ENCODE assay signal across 17 cellular contexts in the genomic region with DNA sequence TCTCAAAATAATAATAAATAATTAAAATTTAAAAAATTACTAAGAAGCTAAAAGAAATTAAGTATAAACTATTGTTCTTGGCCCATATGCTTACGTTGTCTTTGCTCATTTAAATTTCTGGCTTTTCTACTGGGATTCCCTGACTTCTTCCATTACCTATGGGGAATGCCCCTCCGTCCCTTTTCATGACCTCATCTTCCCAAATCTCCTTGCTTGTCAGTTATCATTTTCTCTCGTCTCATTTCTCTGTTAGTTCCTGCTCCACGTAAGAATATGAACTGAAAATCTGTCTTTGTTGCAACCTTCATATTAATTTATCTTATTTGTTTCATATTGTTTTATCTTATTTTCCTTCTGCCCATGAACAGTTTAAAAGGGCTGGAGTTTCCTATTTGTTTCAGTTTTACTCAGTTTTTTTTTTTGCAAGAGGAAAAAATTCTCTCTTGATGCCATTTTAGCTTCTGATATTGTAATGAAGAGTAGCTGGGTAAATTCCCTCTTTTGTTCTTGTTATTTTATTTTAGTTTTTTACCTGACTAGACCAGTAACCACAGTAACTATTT. TPM values are rescaled to one million over a fixed set of nuclear protein-coding genes. Genes with fewer than 3 reads are reported as not detected.
DNase-seq lines count a peak whose midpoint lies in the region; ATAC-seq, FAIRE-seq and TF ChIP-seq lines count a peak whose summit lies in the region.
"Had no signal": no experiment of that assay in that cellular context is flagged by ENCODE, and none has a peak within 500 bp of the region (broad histone marks: within the 10 kb centered on the region; RNA-seq: fewer than 3 reads in every experiment).

No MANE protein-coding gene starts in this region.

- H2AFZ ChIP-seq in MM.1S (ENCODE audit: low read length) (no peak overlapping the region), GM12878 (ENCODE audit: control insufficient read depth, low read depth, low read length) (peak overlapping the region; percentile 86)

- peaks cover 34% of the 10 kb centered on the region for H3K79me2 ChIP-seq in MM.1S (ENCODE audit: low read length)
- peaks cover 41% of the 10 kb centered on the region for H3K79me2 ChIP-seq in GM12878 (ENCODE audit: control insufficient read depth, insufficient read depth, low read length)

- ATAC-seq in activated CD8-positive, alpha-beta T cell treated with anti-CD3 and anti-CD28 coated beads for 36 hours: no peak
- no peak for ATAC-seq in activated CD8-positive, alpha-beta T cell treated with anti-CD3 and anti-CD28 coated beads, Interleukin-2, amount 10 ng/mL, durations not matched to agents 7 days and 5 days
- ATAC-seq in GM12878 (no peak), sciatic nerve (no peak)
- ATAC-seq in stimulated activated effector memory CD8-positive, alpha-beta T cell treated with anti-CD3 and anti-CD28 coated beads, Interleukin-12 subunit alpha, Interleukin-12 subunit beta, amount 100 ng/mL, for 72 hours: no peak

- H3K4me2 ChIP-seq in MM.1S (ENCODE audit: low read depth, low read length) (peak overlapping the region; percentile 0; the same call in 1 of the 2 replicates), GM12878 (ENCODE audit: control insufficient read depth, insufficient read depth) (peak overlapping the region; percentile 96; the same call in 1 of the 2 replicates)

- no peak for TF ChIP-seq CTCF in activated CD8-positive, alpha-beta T cell treated with anti-CD3 and anti-CD28 coated beads for 36 hours (IDR thresholded peaks at IDR 0.05)
- TF ChIP-seq CTCF in MM.1S (IDR thresholded peaks at IDR 0.05; ENCODE audit: low read length) (no peak), GM12878 (IDR thresholded peaks at IDR 0.05 in 2 of 3, conservative IDR thresholded peaks at IDR 0.05 in 1 of 3; ENCODE audit: control insufficient read depth in 2 of 3, extremely low read depth in 1 of 3, insufficient read depth in 1 of 3, low read depth in 3 of 3, low read length in 3 of 3) (no peak)

- no peaks in the 10 kb centered on the region for H3K9me2 ChIP-seq in MM.1S (replicated peaks; ENCODE audit: insufficient read depth, low read length)

- intact Hi-C loops in activated CD8-positive, alpha-beta T cell treated with anti-CD3 and anti-CD28 coated beads for 36 hours (cut with micrococcal nuclease): no loop called here
- intact Hi-C loops in GM12878 (cut with micrococcal nuclease; ENCODE audit: unreplicated experiment) (no loop called here), sciatic nerve (cut with DNase I) (no loop called here)

- peaks cover 10% of the 10 kb centered on the region for H3F3A ChIP-seq in MM.1S (ENCODE audit: insufficient read depth, low read length)

- RAD21 ChIA-PET in GM12878 (lab: Charles Lee; ENCODE audit: unreplicated experiment): interaction anchor here (0.7 to 4.6 kb wide), 5 partner anchors 42 to 1125 kb away, joined by 3 to 29 read pairs (median 5); a partner anchor contains a TSS

- H3K9me3 ChIP-seq in MM.1S (replicated peaks; ENCODE audit: insufficient read depth, low read length): no peaks in the 10 kb centered on the region
- no peaks in the 10 kb centered on the region for H3K9me3 ChIP-seq in GM12878 (replicated peaks; ENCODE audit: control insufficient read depth, insufficient read depth, low read length)
- H3K9me3 ChIP-seq: sigmoid colon had no signal

- H3K4me3 ChIP-seq in MM.1S (ENCODE audit: low read length): no peak overlapping the region
- peak overlapping the region; percentile 0; the same call in 1 of the 2 replicates for H3K4me3 ChIP-seq in GM12878
- H3K4me3 ChIP-seq: sigmoid colon had no signal

- no peak for TF ChIP-seq POLR2A in GM12878 (IDR thresholded peaks at IDR 0.05; ENCODE audit: low read depth, low read length)

- H3K27ac ChIP-seq in MM.1S (ENCODE audit: low read length) (no peak overlapping the region), GM12878 (ENCODE audit: control insufficient read depth, insufficient read depth) (peak overlapping the region; percentile 89)
- H3K27ac ChIP-seq: sigmoid colon had no signal

- H4K20me1 ChIP-seq in MM.1S (ENCODE audit: insufficient read depth, low read length) (peaks cover 7% of the 10 kb centered on the region; the same call in 1 of the 2 replicates), GM12878 (ENCODE audit: control insufficient read depth, insufficient read depth) (no peaks in the 10 kb centered on the region)

- H3K36me3 Mint-ChIP-seq in activated CD8-positive, alpha-beta T cell treated with anti-CD3 and anti-CD28 coated beads for 36 hours (ENCODE audit: low read depth): peaks cover 18% of the 10 kb centered on the region
- H3K36me3 Mint-ChIP-seq in activated CD8-positive, alpha-beta T cell treated with anti-CD3 and anti-CD28 coated beads, Interleukin-2, amount 10 ng/mL, durations not matched to agents 7 days and 5 days (ENCODE audit: low read depth): peaks cover 16% of the 10 kb centered on the region
- peaks cover 20% of the 10 kb centered on the region for H3K36me3 Mint-ChIP-seq in stimulated activated effector memory CD8-positive, alpha-beta T cell treated with anti-CD3 and anti-CD28 coated beads, Interleukin-12 subunit alpha, Interleukin-12 subunit beta, amount 100 ng/mL, for 72 hours

- peak overlapping the region; percentile 28 for H3K4me3 Mint-ChIP-seq in activated CD8-positive, alpha-beta T cell treated with anti-CD3 and anti-CD28 coated beads for 36 hours
- no peak overlapping the region for H3K4me3 Mint-ChIP-seq in activated CD8-positive, alpha-beta T cell treated with anti-CD3 and anti-CD28 coated beads, Interleukin-2, amount 10 ng/mL, durations not matched to agents 7 days and 5 days
- no peak overlapping the region for H3K4me3 Mint-ChIP-seq in stimulated activated effector memory CD8-positive, alpha-beta T cell treated with anti-CD3 and anti-CD28 coated beads, Interleukin-12 subunit alpha, Interleukin-12 subunit beta, amount 100 ng/mL, for 72 hours

- no peak for TF ChIP-seq EP300 in GM12878 (IDR thresholded peaks at IDR 0.05; ENCODE audit: borderline replicate concordance in 1 of 2, control insufficient read depth in 1 of 2, low read depth in 2 of 2, low read length in 2 of 2)

- DNase-seq in activated CD8-positive, alpha-beta T cell treated with anti-CD3 and anti-CD28 coated beads for 36 hours: no peak
- DNase-seq in activated CD8-positive, alpha-beta T cell treated with anti-CD3 and anti-CD28 coated beads, Interleukin-2, amount 10 ng/mL, durations not matched to agents 7 days and 5 days: no peak
- no peak for DNase-seq in MM.1S
- DNase-seq in GM12878 (ENCODE audit: low read depth, low spot score): no peak
- DNase-seq in stimulated activated effector memory CD8-positive, alpha-beta T cell treated with anti-CD3 and anti-CD28 coated beads, Interleukin-12 subunit alpha, Interleukin-12 subunit beta, amount 100 ng/mL, for 72 hours (ENCODE audit: low spot score in 2 of 2): no peak
- DNase-seq in frontal cortex (ENCODE audit: low spot score in 2 of 2): no peak
- DNase-seq in sciatic nerve (ENCODE audit: low spot score): no peak
- no peak for DNase-seq in NCI-H1092 (lab: John Stamatoyannopoulos, UW)
- DNase-seq: activated effector memory CD4-positive, alpha-beta T cell treated with Interleukin-2 at 50 U/mL for 16 hours; GF-D8; NK-92 treated with Interleukin-12 subunit alpha and Interleukin-12 subunit beta, amount 100 ng/mL, for 24 hours; sigmoid colon; stimulated activated CD4-positive, alpha-beta T cell treated with anti-CD3 and anti-CD28 coated beads, Interleukin-2, amount 100 ng/mL, for 48 hours had no signal

- no peak for TF ChIP-seq RAD21 in GM12878 (IDR thresholded peaks at IDR 0.05; ENCODE audit: insufficient read depth, low read depth, low read length)

- H3K27me3 ChIP-seq in MM.1S (replicated peaks; ENCODE audit: insufficient read depth, low read length) (no peaks in the 10 kb centered on the region), GM12878 (replicated peaks in 1 of 2; ENCODE audit: control insufficient read depth in 2 of 2, insufficient read depth in 2 of 2, low read length in 1 of 2) (no peaks in the 10 kb centered on the region)
- H3K27me3 ChIP-seq: sigmoid colon had no signal

- 1% methylated on average over 4 of the region's 4 CpGs for WGBS in GM12878 (ENCODE audit: insufficient coverage, insufficient replicate concordance, low lambda C conversion rate, missing lambda C conversion rate)

- no TSS peak for BruUV-seq in GM12878 (replicated peaks; lab: Mats Ljungman, UMichigan)

- SMC1A ChIA-PET in GM12878 (lab: Charles Lee; ENCODE audit: uncharacterized antibody, unreplicated experiment): interaction anchor here (1.0 to 4.2 kb wide), 6 partner anchors 11 to 166 kb away, joined by 3 to 31 read pairs (median 4); no protein-coding TSS in a partner anchor

- POLR2A ChIA-PET in activated CD8-positive, alpha-beta T cell treated with anti-CD3 and anti-CD28 coated beads for 36 hours (lab: Charles Lee): no interaction called here
- POLR2A ChIA-PET in activated CD8-positive, alpha-beta T cell treated with anti-CD3 and anti-CD28 coated beads, Interleukin-2, amount 10 ng/mL, durations not matched to agents 7 days and 5 days (lab: Charles Lee): no interaction called here
- POLR2A ChIA-PET in GM12878 (lab: Charles Lee): interaction anchor here (0.6 to 1.6 kb wide), 5 partner anchors 10 to 160 kb away, joined by 3 to 7 read pairs (median 5); no protein-coding TSS in a partner anchor

- no peak overlapping the region for H3K9ac ChIP-seq in MM.1S (ENCODE audit: low read length)
- H3K9ac ChIP-seq in GM12878 (ENCODE audit: control insufficient read depth, insufficient read depth, low read length): peak overlapping the region; percentile 62

- H3K9me3 Mint-ChIP-seq in activated CD8-positive, alpha-beta T cell treated with anti-CD3 and anti-CD28 coated beads for 36 hours: no peaks in the 10 kb centered on the region
- H3K9me3 Mint-ChIP-seq in activated CD8-positive, alpha-beta T cell treated with anti-CD3 and anti-CD28 coated beads, Interleukin-2, amount 10 ng/mL, durations not matched to agents 7 days and 5 days (ENCODE audit: insufficient read depth): no peaks in the 10 kb centered on the region
- no peaks in the 10 kb centered on the region for H3K9me3 Mint-ChIP-seq in stimulated activated effector memory CD8-positive, alpha-beta T cell treated with anti-CD3 and anti-CD28 coated beads, Interleukin-12 subunit alpha, Interleukin-12 subunit beta, amount 100 ng/mL, for 72 hours

- H3K4me1 ChIP-seq in MM.1S (ENCODE audit: low read length) (peaks cover 21% of the 10 kb centered on the region), GM12878 (ENCODE audit: control insufficient read depth, insufficient read depth, low read length) (peaks cover 23% of the 10 kb centered on the region)

- in situ Hi-C loops in GM12878 (cut with MboI): no loop called here

- H3K36me3 ChIP-seq in MM.1S (replicated peaks; ENCODE audit: insufficient read depth, low read length) (no peaks in the 10 kb centered on the region; the same call in 1 of the 2 replicates), GM12878 (ENCODE audit: control insufficient read depth in 2 of 2, insufficient read depth in 2 of 2, low read length in 1 of 2) (no peaks in the 10 kb centered on the region)

- peaks cover 38% of the 10 kb centered on the region for H3K4me1 Mint-ChIP-seq in activated CD8-positive, alpha-beta T cell treated with anti-CD3 and anti-CD28 coated beads for 36 hours (ENCODE audit: low read depth)
- peaks cover 35% of the 10 kb centered on the region for H3K4me1 Mint-ChIP-seq in activated CD8-positive, alpha-beta T cell treated with anti-CD3 and anti-CD28 coated beads, Interleukin-2, amount 10 ng/mL, durations not matched to agents 7 days and 5 days (ENCODE audit: low read depth)
- peaks cover 47% of the 10 kb centered on the region for H3K4me1 Mint-ChIP-seq in stimulated activated effector memory CD8-positive, alpha-beta T cell treated with anti-CD3 and anti-CD28 coated beads, Interleukin-12 subunit alpha, Interleukin-12 subunit beta, amount 100 ng/mL, for 72 hours

- CTCF ChIA-PET in activated CD8-positive, alpha-beta T cell treated with anti-CD3 and anti-CD28 coated beads for 36 hours (lab: Charles Lee): interaction anchor here (0.9 to 1.1 kb wide), 2 partner anchors 61 to 166 kb away, joined by 3 to 4 read pairs; no protein-coding TSS in a partner anchor
- CTCF ChIA-PET in activated CD8-positive, alpha-beta T cell treated with anti-CD3 and anti-CD28 coated beads, Interleukin-2, amount 10 ng/mL, durations not matched to agents 7 days and 5 days (lab: Charles Lee): interaction anchor here (1.2 to 1.7 kb wide), 2 partner anchors 62 to 166 kb away, joined by 5 to 8 read pairs; no protein-coding TSS in a partner anchor
- CTCF ChIA-PET in GM12878 (lab: Yijun Ruan, JAX): interaction anchor here (0.6 to 3.1 kb wide), 4 partner anchors 20 to 303 kb away, joined by 3 to 17 read pairs (median 4); no protein-coding TSS in a partner anchor

- no peak for FAIRE-seq in GM12878 (lab: Jason Lieb, UNC)
- FAIRE-seq in frontal cortex (lab: Jason Lieb, UNC): no peak
- FAIRE-seq: bronchial epithelial cell, D721Med, HTR-8/SVneo, urothelium cell line had no signal

- peak overlapping the region; percentile 86 for H3K27ac Mint-ChIP-seq in activated CD8-positive, alpha-beta T cell treated with anti-CD3 and anti-CD28 coated beads for 36 hours
- H3K27ac Mint-ChIP-seq in activated CD8-positive, alpha-beta T cell treated with anti-CD3 and anti-CD28 coated beads, Interleukin-2, amount 10 ng/mL, durations not matched to agents 7 days and 5 days: no peak overlapping the region
- peak overlapping the region; percentile 17 for H3K27ac Mint-ChIP-seq in stimulated activated effector memory CD8-positive, alpha-beta T cell treated with anti-CD3 and anti-CD28 coated beads, Interleukin-12 subunit alpha, Interleukin-12 subunit beta, amount 100 ng/mL, for 72 hours

- H3K27me3 Mint-ChIP-seq in activated CD8-positive, alpha-beta T cell treated with anti-CD3 and anti-CD28 coated beads for 36 hours: no peaks in the 10 kb centered on the region
- no peaks in the 10 kb centered on the region for H3K27me3 Mint-ChIP-seq in activated CD8-positive, alpha-beta T cell treated with anti-CD3 and anti-CD28 coated beads, Interleukin-2, amount 10 ng/mL, durations not matched to agents 7 days and 5 days (ENCODE audit: low read depth)

RNA-seq across cellular contexts. Expression of a gene that starts 2.5 kb away (rescaled TPM):
- total RNA-seq in activated CD8-positive, alpha-beta T cell treated with anti-CD3 and anti-CD28 coated beads for 36 hours: 10 to 100 TPM; 68.4 to 70.2 TPM
- 10 to 100 TPM; 53.9 to 54.1 TPM for total RNA-seq in activated CD8-positive, alpha-beta T cell treated with anti-CD3 and anti-CD28 coated beads, Interleukin-2, amount 10 ng/mL, durations not matched to agents 7 days and 5 days
- 54.2 and 54.9 TPM in 2 replicates for total RNA-seq in GM12878 (2013; cell fraction: nucleolus; rRNA removed)
- 58.6 and 74.7 TPM in 2 replicates for total RNA-seq in GM12878 (2014; rRNA removed)
- total RNA-seq in GM12878 (2014; rRNA removed; fragmentation: Illumina TruSeq; extraction: Trizol): 74.5 and 75.6 TPM in 2 replicates
- 71.8 and 74.1 TPM in 2 replicates for total RNA-seq in GM12878 (2021)
- polyA plus RNA-seq in GM12878 (2011; ENCODE audit: low read depth): 32.3 TPM
- 26.2 and 37.4 TPM in 2 replicates for polyA plus RNA-seq in GM12878 (2011; rRNA removed)
- polyA plus RNA-seq in GM12878 (2011; cell fraction: cytosol; rRNA removed): 7.6 and 9.1 TPM in 2 replicates
- polyA plus RNA-seq in GM12878 (2011; cell fraction: nucleus; rRNA removed): 14.8 and 20.9 TPM in 2 replicates
- 35.2 and 43.8 TPM in 2 replicates for polyA plus RNA-seq in GM12878 (2012)
- polyA plus RNA-seq in GM12878 (2014; fragmentation: Illumina TruSeq; extraction: Trizol): 57.7 and 67.2 TPM in 2 replicates
- polyA plus RNA-seq in GM12878 (2014; fragmentation: Nextera tagmentation; extraction: Ambion mirVana): 10 to 100 TPM; 40.4 to 43.5 TPM
- polyA plus RNA-seq in GM12878 (2014; rRNA removed): 33.6 and 33.8 TPM in 2 replicates
- 10 to 100 TPM; 94.4 to 96.4 TPM for polyA plus RNA-seq in GM12878 (2016; fragmentation: Nextera tagmentation; extraction: Ambion mirVana)
- 30.4 and 50.9 TPM in 2 replicates for polyA minus RNA-seq in GM12878 (2011; rRNA and poly(A)+ RNA removed)
- 22.9 and 23.4 TPM in 2 replicates for polyA minus RNA-seq in GM12878 (2011; cell fraction: cytosol; rRNA and poly(A)+ RNA removed)
- polyA minus RNA-seq in GM12878 (2011; cell fraction: nucleus; rRNA and poly(A)+ RNA removed): 17.0 and 23.0 TPM in 2 replicates
- 128 TPM for total RNA-seq in frontal cortex
- 46.5 TPM for total RNA-seq in sciatic nerve
